ENCODE assay signal across 1 cellular context in the genomic region with DNA sequence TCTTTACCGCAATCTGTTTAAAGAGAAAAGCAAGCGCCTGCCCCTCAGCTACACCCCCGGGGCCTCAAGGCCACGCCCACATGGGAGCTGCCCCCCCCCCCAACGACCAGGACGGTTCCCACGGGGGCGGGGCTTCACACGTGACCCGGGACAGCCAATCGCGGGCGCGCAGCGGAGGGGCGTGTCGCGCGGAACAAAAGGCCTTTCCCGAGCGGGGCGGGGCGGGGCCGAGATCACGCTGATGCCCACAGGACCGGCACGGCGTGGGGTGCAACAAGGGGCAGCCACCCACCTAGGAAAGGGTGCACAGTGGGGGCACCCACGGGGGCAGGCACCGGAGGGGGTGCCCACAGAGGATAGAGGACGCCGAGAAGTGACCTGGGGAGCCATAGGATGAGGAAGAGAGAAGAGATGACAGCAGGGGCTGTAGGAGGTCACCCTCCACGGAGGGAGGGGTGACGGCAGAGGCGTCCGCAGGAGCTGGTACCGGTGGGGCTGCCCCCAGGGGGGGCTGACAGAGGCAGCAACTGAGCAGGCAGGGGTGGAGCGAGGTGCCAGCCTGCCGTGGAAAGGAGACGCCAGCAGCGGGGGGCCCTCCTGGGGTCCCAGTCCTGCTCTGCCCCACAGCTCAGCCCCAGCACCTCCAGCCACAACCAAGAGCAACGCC.
TF ChIP-seq lines count a peak whose summit lies in the region.

No MANE protein-coding gene starts in this region.

TF ChIP-seq in HEK293, 187 proteins besides CTCF, POLR2A, EP300 and RAD21 (continued from another document and continues in another):
- TF ChIP-seq AEBP2 (tag by site-specific recombination; IDR thresholded peaks at IDR 0.05; ENCODE audit: borderline replicate concordance) (no peak), ZNF398 (tag by site-specific recombination; IDR thresholded peaks at IDR 0.05) (no peak), KLF7 (tag by site-specific recombination; IDR thresholded peaks at IDR 0.05; ENCODE audit: borderline replicate concordance) (no peak), REPIN1 (tag by site-specific recombination; IDR thresholded peaks at IDR 0.05; ENCODE audit: low read depth) (no peak), ZNF626 (tag by site-specific recombination; IDR thresholded peaks at IDR 0.05) (no peak), HOXC10 (CRISPR knock-in tag; IDR thresholded peaks at IDR 0.05) (no peak), ZNF274 (IDR thresholded peaks at IDR 0.05; ENCODE audit: low read length) (no peak), ZNF274 (tag by site-specific recombination; IDR thresholded peaks at IDR 0.05; ENCODE audit: borderline replicate concordance) (no peak), ZNF19 (tag by site-specific recombination; IDR thresholded peaks at IDR 0.05; ENCODE audit: low read depth) (no peak), ZNF18 (tag by site-specific recombination; IDR thresholded peaks at IDR 0.05) (no peak), ZNF433 (tag by site-specific recombination; IDR thresholded peaks at IDR 0.05; ENCODE audit: low read depth) (no peak), ZNF426 (tag by site-specific recombination; IDR thresholded peaks at IDR 0.05) (no peak), ZNF10 (tag by site-specific recombination; IDR thresholded peaks at IDR 0.05) (no peak), ZNF112 (tag by site-specific recombination; IDR thresholded peaks at IDR 0.05) (no peak), ZNF335 (tag by site-specific recombination; conservative IDR thresholded peaks at IDR 0.05) (peak; percentile 90), ZNF23 (tag by site-specific recombination; IDR thresholded peaks at IDR 0.05; ENCODE audit: borderline replicate concordance) (no peak), ZNF561 (tag by site-specific recombination; IDR thresholded peaks at IDR 0.05; ENCODE audit: borderline replicate concordance) (no peak), EGR2 (tag by site-specific recombination; IDR thresholded peaks at IDR 0.05; ENCODE audit: low read depth) (peak; percentile 95), GLIS2 (tag by site-specific recombination; IDR thresholded peaks at IDR 0.05) (peak; percentile 99), SALL2 (tag by site-specific recombination; IDR thresholded peaks at IDR 0.05; ENCODE audit: borderline replicate concordance) (no peak), ZNF670 (tag by site-specific recombination; IDR thresholded peaks at IDR 0.05; ENCODE audit: low read depth) (no peak), ZNF404 (tag by site-specific recombination; IDR thresholded peaks at IDR 0.05) (no peak), KLF1 (tag by site-specific recombination; IDR thresholded peaks at IDR 0.05) (peak; percentile 88), KLF16 (tag by site-specific recombination; IDR thresholded peaks at IDR 0.05) (peak; percentile 95), ZNF174 (tag by site-specific recombination; IDR thresholded peaks at IDR 0.05) (no peak), ZNF776 (tag by site-specific recombination; IDR thresholded peaks at IDR 0.05; ENCODE audit: borderline replicate concordance) (no peak), ZNF26 (tag by site-specific recombination; IDR thresholded peaks at IDR 0.05) (no peak), SP2 (tag by site-specific recombination; IDR thresholded peaks at IDR 0.05) (peak; percentile 88), SP3 (tag by site-specific recombination; IDR thresholded peaks at IDR 0.05) (peak; percentile 94), WT1 (tag by site-specific recombination; IDR thresholded peaks at IDR 0.05) (no peak), KLF9 (tag by site-specific recombination; IDR thresholded peaks at IDR 0.05; ENCODE audit: low read depth) (peak; percentile 100), GLIS1 (tag by site-specific recombination; IDR thresholded peaks at IDR 0.05) (peak; percentile 99), KLF8 (tag by site-specific recombination; IDR thresholded peaks at IDR 0.05) (peak; percentile 69; the same call in 1 of the 2 replicates), ZNF239 (tag by site-specific recombination; IDR thresholded peaks at IDR 0.05) (no peak), ZNF223 (tag by site-specific recombination; IDR thresholded peaks at IDR 0.05) (no peak), KLF10 (tag by site-specific recombination; IDR thresholded peaks at IDR 0.05) (peak; percentile 99), ZNF837 (tag by site-specific recombination; IDR thresholded peaks at IDR 0.05) (no peak), ZNF473 (tag by site-specific recombination; IDR thresholded peaks at IDR 0.05) (no peak), ZNF660 (tag by site-specific recombination; IDR thresholded peaks at IDR 0.05) (no peak), GLI2 (tag by site-specific recombination; IDR thresholded peaks at IDR 0.05; ENCODE audit: borderline replicate concordance, low read depth) (no peak), ZXDB (tag by site-specific recombination; IDR thresholded peaks at IDR 0.05) (peak; percentile 58; the same call in 1 of the 2 replicates), RBAK (tag by site-specific recombination; IDR thresholded peaks at IDR 0.05) (no peak), ZNF341 (tag by site-specific recombination; IDR thresholded peaks at IDR 0.05; ENCODE audit: low read depth) (peak; percentile 97)
- TF ChIP-seq, protein P1, sequence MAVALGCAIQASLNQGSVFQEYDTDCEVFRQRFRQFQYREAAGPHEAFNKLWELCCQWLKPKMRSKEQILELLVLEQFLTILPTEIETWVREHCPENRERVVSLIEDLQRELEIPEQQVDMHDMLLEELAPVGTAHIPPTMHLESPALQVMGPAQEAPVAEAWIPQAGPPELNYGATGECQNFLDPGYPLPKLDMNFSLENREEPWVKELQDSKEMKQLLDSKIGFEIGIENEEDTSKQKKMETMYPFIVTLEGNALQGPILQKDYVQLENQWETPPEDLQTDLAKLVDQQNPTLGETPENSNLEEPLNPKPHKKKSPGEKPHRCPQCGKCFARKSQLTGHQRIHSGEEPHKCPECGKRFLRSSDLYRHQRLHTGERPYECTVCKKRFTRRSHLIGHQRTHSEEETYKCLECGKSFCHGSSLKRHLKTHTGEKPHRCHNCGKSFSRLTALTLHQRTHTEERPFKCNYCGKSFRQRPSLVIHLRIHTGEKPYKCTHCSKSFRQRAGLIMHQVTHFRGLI (tag by site-specific recombination; IDR thresholded peaks at IDR 0.05) = no peak
- TF ChIP-seq, protein P2, sequence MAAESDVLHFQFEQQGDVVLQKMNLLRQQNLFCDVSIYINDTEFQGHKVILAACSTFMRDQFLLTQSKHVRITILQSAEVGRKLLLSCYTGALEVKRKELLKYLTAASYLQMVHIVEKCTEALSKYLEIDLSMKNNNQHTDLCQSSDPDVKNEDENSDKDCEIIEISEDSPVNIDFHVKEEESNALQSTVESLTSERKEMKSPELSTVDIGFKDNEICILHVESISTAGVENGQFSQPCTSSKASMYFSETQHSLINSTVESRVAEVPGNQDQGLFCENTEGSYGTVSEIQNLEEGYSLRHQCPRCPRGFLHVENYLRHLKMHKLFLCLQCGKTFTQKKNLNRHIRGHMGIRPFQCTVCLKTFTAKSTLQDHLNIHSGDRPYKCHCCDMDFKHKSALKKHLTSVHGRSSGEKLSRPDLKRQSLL (tag by site-specific recombination; IDR thresholded peaks at IDR 0.05) = no peak
- TF ChIP-seq, protein P3, sequence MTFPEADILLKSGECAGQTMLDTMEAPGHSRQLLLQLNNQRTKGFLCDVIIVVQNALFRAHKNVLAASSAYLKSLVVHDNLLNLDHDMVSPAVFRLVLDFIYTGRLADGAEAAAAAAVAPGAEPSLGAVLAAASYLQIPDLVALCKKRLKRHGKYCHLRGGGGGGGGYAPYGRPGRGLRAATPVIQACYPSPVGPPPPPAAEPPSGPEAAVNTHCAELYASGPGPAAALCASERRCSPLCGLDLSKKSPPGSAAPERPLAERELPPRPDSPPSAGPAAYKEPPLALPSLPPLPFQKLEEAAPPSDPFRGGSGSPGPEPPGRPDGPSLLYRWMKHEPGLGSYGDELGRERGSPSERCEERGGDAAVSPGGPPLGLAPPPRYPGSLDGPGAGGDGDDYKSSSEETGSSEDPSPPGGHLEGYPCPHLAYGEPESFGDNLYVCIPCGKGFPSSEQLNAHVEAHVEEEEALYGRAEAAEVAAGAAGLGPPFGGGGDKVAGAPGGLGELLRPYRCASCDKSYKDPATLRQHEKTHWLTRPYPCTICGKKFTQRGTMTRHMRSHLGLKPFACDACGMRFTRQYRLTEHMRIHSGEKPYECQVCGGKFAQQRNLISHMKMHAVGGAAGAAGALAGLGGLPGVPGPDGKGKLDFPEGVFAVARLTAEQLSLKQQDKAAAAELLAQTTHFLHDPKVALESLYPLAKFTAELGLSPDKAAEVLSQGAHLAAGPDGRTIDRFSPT (tag by site-specific recombination; IDR thresholded peaks at IDR 0.05) = peak; percentile 96
- TF ChIP-seq, protein P4, sequence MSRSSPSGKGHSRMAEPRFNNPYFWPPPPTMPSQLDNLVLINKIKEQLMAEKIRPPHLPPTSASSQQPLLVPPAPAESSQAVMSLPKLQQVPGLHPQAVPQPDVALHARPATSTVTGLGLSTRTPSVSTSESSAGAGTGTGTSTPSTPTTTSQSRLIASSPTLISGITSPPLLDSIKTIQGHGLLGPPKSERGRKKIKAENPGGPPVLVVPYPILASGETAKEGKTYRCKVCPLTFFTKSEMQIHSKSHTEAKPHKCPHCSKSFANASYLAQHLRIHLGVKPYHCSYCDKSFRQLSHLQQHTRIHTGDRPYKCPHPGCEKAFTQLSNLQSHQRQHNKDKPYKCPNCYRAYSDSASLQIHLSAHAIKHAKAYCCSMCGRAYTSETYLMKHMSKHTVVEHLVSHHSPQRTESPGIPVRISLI (tag by site-specific recombination; IDR thresholded peaks at IDR 0.05) = no peak
- TF ChIP-seq, protein P5, sequence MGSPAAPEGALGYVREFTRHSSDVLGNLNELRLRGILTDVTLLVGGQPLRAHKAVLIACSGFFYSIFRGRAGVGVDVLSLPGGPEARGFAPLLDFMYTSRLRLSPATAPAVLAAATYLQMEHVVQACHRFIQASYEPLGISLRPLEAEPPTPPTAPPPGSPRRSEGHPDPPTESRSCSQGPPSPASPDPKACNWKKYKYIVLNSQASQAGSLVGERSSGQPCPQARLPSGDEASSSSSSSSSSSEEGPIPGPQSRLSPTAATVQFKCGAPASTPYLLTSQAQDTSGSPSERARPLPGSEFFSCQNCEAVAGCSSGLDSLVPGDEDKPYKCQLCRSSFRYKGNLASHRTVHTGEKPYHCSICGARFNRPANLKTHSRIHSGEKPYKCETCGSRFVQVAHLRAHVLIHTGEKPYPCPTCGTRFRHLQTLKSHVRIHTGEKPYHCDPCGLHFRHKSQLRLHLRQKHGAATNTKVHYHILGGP (tag by site-specific recombination; IDR thresholded peaks at IDR 0.05) = no peak
- TF ChIP-seq, protein P6, sequence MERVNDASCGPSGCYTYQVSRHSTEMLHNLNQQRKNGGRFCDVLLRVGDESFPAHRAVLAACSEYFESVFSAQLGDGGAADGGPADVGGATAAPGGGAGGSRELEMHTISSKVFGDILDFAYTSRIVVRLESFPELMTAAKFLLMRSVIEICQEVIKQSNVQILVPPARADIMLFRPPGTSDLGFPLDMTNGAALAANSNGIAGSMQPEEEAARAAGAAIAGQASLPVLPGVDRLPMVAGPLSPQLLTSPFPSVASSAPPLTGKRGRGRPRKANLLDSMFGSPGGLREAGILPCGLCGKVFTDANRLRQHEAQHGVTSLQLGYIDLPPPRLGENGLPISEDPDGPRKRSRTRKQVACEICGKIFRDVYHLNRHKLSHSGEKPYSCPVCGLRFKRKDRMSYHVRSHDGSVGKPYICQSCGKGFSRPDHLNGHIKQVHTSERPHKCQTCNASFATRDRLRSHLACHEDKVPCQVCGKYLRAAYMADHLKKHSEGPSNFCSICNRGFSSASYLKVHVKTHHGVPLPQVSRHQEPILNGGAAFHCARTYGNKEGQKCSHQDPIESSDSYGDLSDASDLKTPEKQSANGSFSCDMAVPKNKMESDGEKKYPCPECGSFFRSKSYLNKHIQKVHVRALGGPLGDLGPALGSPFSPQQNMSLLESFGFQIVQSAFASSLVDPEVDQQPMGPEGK (tag by site-specific recombination; IDR thresholded peaks at IDR 0.05) = peak; percentile 98
